Comparison of ENCODE assay signal across 7 cellular contexts in the genomic region with DNA sequence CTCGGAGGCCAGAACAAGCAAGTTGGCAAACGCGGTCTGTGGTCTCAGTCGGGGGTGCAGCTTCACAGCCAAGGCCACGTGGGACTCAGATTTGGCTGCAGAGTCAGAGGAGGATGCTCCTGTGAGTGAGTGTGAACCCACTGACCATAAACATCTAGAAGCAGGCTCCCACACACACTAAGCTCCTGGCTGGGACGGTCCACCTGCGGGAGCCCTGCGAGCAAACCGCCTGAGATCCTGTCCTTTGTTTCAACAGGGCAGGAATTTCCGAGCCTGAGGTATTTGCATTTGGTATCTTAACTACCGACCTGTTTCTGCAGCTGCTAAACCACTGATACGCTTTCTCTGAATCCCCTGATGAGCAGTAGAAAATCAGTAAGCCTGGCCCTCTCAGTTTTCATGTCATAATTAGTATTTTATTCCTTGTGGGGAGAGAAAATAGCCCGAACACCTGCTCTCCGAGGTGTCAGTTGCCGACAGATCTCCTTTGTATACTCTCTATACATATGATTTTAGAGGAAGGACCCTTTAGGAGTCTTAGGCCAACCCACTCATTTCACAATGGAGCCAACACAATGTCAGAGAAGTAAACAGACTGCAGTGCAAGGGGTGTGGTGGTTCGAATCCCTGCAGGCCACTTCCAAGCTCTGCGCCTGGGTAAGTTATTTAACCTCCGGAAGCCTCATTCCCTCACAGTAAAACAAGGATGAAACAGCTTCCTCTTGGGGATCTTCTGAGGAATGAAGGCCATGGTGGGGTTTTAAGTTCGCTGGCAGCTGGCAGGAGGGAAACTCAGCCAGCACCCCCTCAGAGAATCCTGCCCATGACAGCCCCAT. TPM values are rescaled to one million over a fixed set of nuclear protein-coding genes. Genes with fewer than 3 reads are reported as not detected.
DNase-seq lines count a peak whose midpoint lies in the region; ATAC-seq, FAIRE-seq and TF ChIP-seq lines count a peak whose summit lies in the region.

No MANE protein-coding gene starts in this region.

- TF ChIP-seq POLR2A in IMR-90 (IDR thresholded peaks at IDR 0.05; ENCODE audit: low read depth, low read length) (no peak), K562 (conservative IDR thresholded peaks at IDR 0.05) (no peak)

- H3K56ac ChIP-seq in IMR-90 (ENCODE audit: extremely low read depth, insufficient read depth, low read length), result no peak overlapping the region

- no peak overlapping the region for H2BK5ac ChIP-seq in IMR-90 (ENCODE audit: low read depth, low read length, poor library complexity, severe bottlenecking)

- H3K23ac ChIP-seq in IMR-90 (ENCODE audit: low read depth, low read length), result 0 out of 2 replicates have a peak overlapping the region, but pooled peaks have one; percentile 38

- no peaks in the 10 kb centered on the region for H3K9me1 ChIP-seq in IMR-90 (ENCODE audit: insufficient read depth, low read length)
- no peaks in the 10 kb centered on the region for H3K9me1 ChIP-seq in K562 (ENCODE audit: control insufficient read depth, insufficient read depth, low read length)

- no peak for TF ChIP-seq RAD21 in IMR-90 (IDR thresholded peaks at IDR 0.05; ENCODE audit: low read length)
- TF ChIP-seq RAD21 in K562 (CRISPR knock-in tag; conservative IDR thresholded peaks at IDR 0.05 in 1 of 2, IDR thresholded peaks at IDR 0.05 in 1 of 2), result no peak

- CTCF ChIA-PET in IMR-90 (lab: Yijun Ruan, JAX) (interaction anchor here (0.6 to 1.1 kb wide), 2 partner anchors 20 to 711 kb away, joined by 3 to 4 read pairs; no protein-coding TSS in a partner anchor), K562 (lab: Yijun Ruan, JAX; ENCODE audit: low intra/inter-chr PET ratio) (no interaction called here)

- 0 out of 2 replicates have a peak overlapping the region, but pooled peaks have one; percentile 20 for H2AK5ac ChIP-seq in IMR-90 (ENCODE audit: low read depth, low read length)

- ATAC-seq in IMR-90 (ENCODE audit: low read depth) (no peak), K562 (peak; percentile 36), GM18517 (IDR thresholded peaks at IDR 0.05; ENCODE audit: unreplicated experiment) (no peak)

- H2BK20ac ChIP-seq in IMR-90 (ENCODE audit: low read depth, low read length), result peak overlapping the region; percentile 11; the same call in 1 of the 2 replicates

- no peak overlapping the region for H3K4me3 ChIP-seq in IMR-90 (ENCODE audit: insufficient read depth, low read depth, low read length)
- no peak overlapping the region for H3K4me3 ChIP-seq in K562
- no peak overlapping the region for H3K4me3 ChIP-seq in skeletal muscle cell (ENCODE audit: low read depth, low read length)
- H3K4me3 ChIP-seq in left ventricle myocardium inferior, result no peak overlapping the region

- H3K27me3 ChIP-seq in IMR-90 (ENCODE audit: control insufficient read depth, insufficient read depth, low read length) (no peaks in the 10 kb centered on the region), K562 (ENCODE audit: control insufficient read depth in 2 of 2, insufficient read depth in 2 of 2, low read length in 2 of 2) (peaks cover 30 to 50% of the 10 kb centered on the region in 2 experiments), left ventricle myocardium inferior (ENCODE audit: low read depth) (no peaks in the 10 kb centered on the region)

- peak overlapping the region; percentile 7; the same call in 1 of the 2 replicates for H2BK120ac ChIP-seq in IMR-90 (ENCODE audit: low read depth, low read length)

- POLR2A ChIA-PET in IMR-90 (lab: Charles Lee; ENCODE audit: unreplicated experiment) (no interaction called here), K562 (lab: Yijun Ruan, JAX) (no interaction called here)

- TF ChIP-seq EP300 in K562 (IDR thresholded peaks at IDR 0.05; ENCODE audit: low read length), result no peak

- TF ChIP-seq CTCF in GM20000 (IDR thresholded peaks at IDR 0.05; ENCODE audit: extremely low read depth, missing control alignments) (no peak), IMR-90 (conservative IDR thresholded peaks at IDR 0.05; ENCODE audit: low read depth, low read length) (no peak), K562 (IDR thresholded peaks at IDR 0.05 in 2 of 3, conservative IDR thresholded peaks at IDR 0.05 in 1 of 3; ENCODE audit: insufficient read depth in 2 of 3, low read depth in 1 of 3, low read length in 3 of 3) (no peak), left ventricle myocardium inferior (IDR thresholded peaks at IDR 0.05; ENCODE audit: borderline replicate concordance) (no peak)

- H3K9ac ChIP-seq in IMR-90 (ENCODE audit: low read depth, low read length) (no peak overlapping the region), K562 (ENCODE audit: insufficient read depth in 1 of 2, low read depth in 2 of 2, low read length in 2 of 2) (no peak overlapping the region)

- H3K4me2 ChIP-seq in IMR-90 (ENCODE audit: low read depth, low read length) (peak overlapping the region; percentile 60; the same call in 1 of the 2 replicates), K562 (ENCODE audit: insufficient read depth, low read length) (no peak overlapping the region)

- FAIRE-seq in K562 (lab: Jason Lieb, UNC) (no peak), urothelium cell line (lab: Jason Lieb, UNC) (no peak)

- H3K4me1 ChIP-seq in IMR-90 (ENCODE audit: control insufficient read depth, insufficient read depth, low read length) (peaks cover 8% of the 10 kb centered on the region), K562 (replicated peaks in 1 of 2; ENCODE audit: control insufficient read depth in 2 of 2, insufficient read depth in 2 of 2, low read length in 2 of 2) (peaks cover 4 to 7% of the 10 kb centered on the region in 2 experiments; a peak in 4 of 5 replicates), left ventricle myocardium inferior (peaks cover 8% of the 10 kb centered on the region)

- H3K9me3 ChIP-seq in IMR-90 (ENCODE audit: control insufficient read depth, insufficient read depth, low read length) (no peaks in the 10 kb centered on the region), K562 (replicated peaks; ENCODE audit: control insufficient read depth, insufficient read depth, low read depth, low read length) (no peaks in the 10 kb centered on the region), left ventricle myocardium inferior (replicated peaks) (no peaks in the 10 kb centered on the region)

- H4K8ac ChIP-seq in IMR-90 (ENCODE audit: low read depth in 2 of 2, low read length in 2 of 2), result peak overlapping the region; percentile 41 to 42; a peak in 2 of 4 replicates

- no peak overlapping the region for H4K91ac ChIP-seq in IMR-90 (ENCODE audit: insufficient read depth, low read depth, low read length)

- dilution Hi-C loops in IMR-90 (cut with HindIII; ENCODE audit: low sequenced_read_pairs, unreplicated experiment), result no loop called here

- H3K4ac ChIP-seq in IMR-90 (ENCODE audit: low read depth, low read length), result peak overlapping the region; percentile 31; the same call in 1 of the 2 replicates

- 55% methylated on average over 3 of the region's 19 CpGs; no CpG with 5 or more reads in 1 of the 2 experiments for WGBS in IMR-90 (ENCODE audit: extremely low coverage in 2 of 2, insufficient read length in 1 of 2), 2 experiments
- WGBS in K562 (ENCODE audit: insufficient coverage, low coverage, missing lambda C conversion rate), result 8% methylated on average over 18 of the region's 19 CpGs

- BruUV-seq in IMR-90 (replicated peaks; lab: Mats Ljungman, UMichigan) (no TSS peak), K562 (replicated peaks; lab: Mats Ljungman, UMichigan) (no TSS peak)

- H3K27ac ChIP-seq in IMR-90 (ENCODE audit: insufficient read depth, low read length), result no peak overlapping the region
- no peak overlapping the region for H3K27ac ChIP-seq in K562 (ENCODE audit: extremely low read depth, low read depth, low read length)
- no peak overlapping the region for H3K27ac ChIP-seq in left ventricle myocardium inferior (replicated peaks)

- peak overlapping the region; percentile 53 for H2AFZ ChIP-seq in IMR-90 (replicated peaks; ENCODE audit: low read length, poor library complexity)
- H2AFZ ChIP-seq in K562 (ENCODE audit: low read depth, low read length), result no peak overlapping the region

- H3K14ac ChIP-seq in IMR-90 (replicated peaks; ENCODE audit: low read depth, low read length), result peak overlapping the region; percentile 64

- no peak overlapping the region for H3K18ac ChIP-seq in IMR-90 (ENCODE audit: low read depth, low read length)

- H3K36me3 ChIP-seq in IMR-90 (ENCODE audit: control insufficient read depth, insufficient read depth, low read length) (no peaks in the 10 kb centered on the region), K562 (ENCODE audit: control insufficient read depth, insufficient read depth, low read length) (no peaks in the 10 kb centered on the region), left ventricle myocardium inferior (no peaks in the 10 kb centered on the region)

- H4K5ac ChIP-seq in IMR-90 (ENCODE audit: low read depth, low read length), result peak overlapping the region; percentile 9

- no peaks in the 10 kb centered on the region for H3K79me1 ChIP-seq in IMR-90 (ENCODE audit: low read depth in 1 of 2, low read length in 2 of 2)

- in situ Hi-C loops in IMR-90 (cut with MboI; ENCODE audit: low sequenced_read_pairs) (no loop called here), K562 (cut with MboI) (no loop called here)

- H4K20me1 ChIP-seq in IMR-90 (ENCODE audit: insufficient read depth, low read length), result no peaks in the 10 kb centered on the region
- H4K20me1 ChIP-seq in K562 (replicated peaks; ENCODE audit: control insufficient read depth, insufficient read depth, low read length), result no peaks in the 10 kb centered on the region

- H2BK15ac ChIP-seq in IMR-90 (ENCODE audit: low read depth, low read length), result peak overlapping the region; percentile 3; the same call in 1 of the 3 replicates

- no peaks in the 10 kb centered on the region for H3K79me2 ChIP-seq in K562 (ENCODE audit: control insufficient read depth, insufficient read depth, low read length)

- no peak overlapping the region for H2AK9ac ChIP-seq in IMR-90 (replicated peaks; ENCODE audit: low read depth, low read length, poor library complexity)

- intact Hi-C loops in IMR-90 (cut with micrococcal nuclease) (no loop called here), K562 (cut with micrococcal nuclease) (no loop called here), left ventricle myocardium inferior (cut with micrococcal nuclease) (no loop called here)

- DNase-seq in GM20000 (ENCODE audit: low spot score) (peak; percentile 30), IMR-90 (peak; percentile 19), K562 (ENCODE audit: extremely low read depth in 1 of 4, low spot score in 3 of 4) (no peak), skeletal muscle cell (ENCODE audit: low read depth) (peak; percentile 31), left ventricle myocardium inferior (no peak), urothelium cell line (ENCODE audit: low spot score) (no peak)

RNA-seq across cellular contexts. Expression of a gene that starts 41.0 kb away (rescaled TPM):
- total RNA-seq in IMR-90 (2012; rRNA removed) (12.5 and 14.4 TPM in 2 replicates), K562 (2014; rRNA removed) (11.1 and 16.2 TPM in 2 replicates), K562 (2014; rRNA removed; fragmentation: Illumina TruSeq; extraction: Trizol) (16.7 and 17.2 TPM in 2 replicates), K562 (2015; rRNA removed; fragmentation: Illumina TruSeq; extraction: Trizol) (15.4 and 16.7 TPM in 2 replicates), K562 (2021) (18.2 and 18.6 TPM in 2 replicates), left ventricle myocardium inferior (9.9 TPM)
- polyA plus RNA-seq in IMR-90 (2012; rRNA removed) (7.5 and 8.8 TPM in 2 replicates), K562 (2011; rRNA removed) (14.6 and 15.6 TPM in 2 replicates), K562 (2014; fragmentation: Illumina TruSeq; extraction: Trizol) (15.7 and 26.3 TPM in 2 replicates), K562 (2014; fragmentation: Nextera tagmentation; extraction: Ambion mirVana) (1 to 10 TPM; 2.7 to 3.6 TPM), K562 (2014; rRNA removed) (11.0 and 12.7 TPM in 2 replicates)
- polyA plus RNA-seq in IMR-90 (2012; cell fraction: cytosol; rRNA removed), result 4.0 TPM in 2 replicates
- 4.4 and 12.8 TPM in 2 replicates for polyA plus RNA-seq in IMR-90 (2012; cell fraction: nucleus; rRNA removed; ENCODE audit: low replicate concordance)
- 18.6 and 35.0 TPM in 2 replicates for total RNA-seq in K562 (2011; cell fraction: chromatin; rRNA removed; ENCODE audit: low replicate concordance)
- 9.2 and 13.0 TPM in 2 replicates for total RNA-seq in K562 (2011; cell fraction: nucleolus; rRNA removed)
- total RNA-seq in K562 (2011; cell fraction: nucleoplasm; rRNA removed), result 15.8 and 19.2 TPM in 2 replicates
- polyA plus RNA-seq in K562 (2011; cell fraction: cytosol; rRNA removed), result 7.4 and 9.4 TPM in 2 replicates
- polyA plus RNA-seq in K562 (2011; cell fraction: nucleus; rRNA removed), result 22.9 and 23.7 TPM in 2 replicates
- polyA plus RNA-seq in K562 (2012), result 8.6 and 11.8 TPM in 2 replicates
- 8.5 and 8.8 TPM in 2 replicates for polyA minus RNA-seq in K562 (2011; rRNA and poly(A)+ RNA removed)
- 5.4 and 8.7 TPM in 2 replicates for polyA minus RNA-seq in K562 (2011; cell fraction: cytosol; rRNA and poly(A)+ RNA removed)
- polyA minus RNA-seq in K562 (2011; cell fraction: nucleus; rRNA and poly(A)+ RNA removed), result 4.3 and 8.6 TPM in 2 replicates

Comparison
In these comparisons a context has a peak if more than half of its experiments do, and no peak if none do; other contexts are left out.
1. DNase-seq: peak in GM20000 (single experiment), IMR-90 (single experiment) and skeletal muscle cell (single experiment); none in K562 (0 of 4), left ventricle myocardium inferior (single experiment) and urothelium cell line (single experiment).